1 cellular context compared by ENCODE assay signal in the genomic region with DNA sequence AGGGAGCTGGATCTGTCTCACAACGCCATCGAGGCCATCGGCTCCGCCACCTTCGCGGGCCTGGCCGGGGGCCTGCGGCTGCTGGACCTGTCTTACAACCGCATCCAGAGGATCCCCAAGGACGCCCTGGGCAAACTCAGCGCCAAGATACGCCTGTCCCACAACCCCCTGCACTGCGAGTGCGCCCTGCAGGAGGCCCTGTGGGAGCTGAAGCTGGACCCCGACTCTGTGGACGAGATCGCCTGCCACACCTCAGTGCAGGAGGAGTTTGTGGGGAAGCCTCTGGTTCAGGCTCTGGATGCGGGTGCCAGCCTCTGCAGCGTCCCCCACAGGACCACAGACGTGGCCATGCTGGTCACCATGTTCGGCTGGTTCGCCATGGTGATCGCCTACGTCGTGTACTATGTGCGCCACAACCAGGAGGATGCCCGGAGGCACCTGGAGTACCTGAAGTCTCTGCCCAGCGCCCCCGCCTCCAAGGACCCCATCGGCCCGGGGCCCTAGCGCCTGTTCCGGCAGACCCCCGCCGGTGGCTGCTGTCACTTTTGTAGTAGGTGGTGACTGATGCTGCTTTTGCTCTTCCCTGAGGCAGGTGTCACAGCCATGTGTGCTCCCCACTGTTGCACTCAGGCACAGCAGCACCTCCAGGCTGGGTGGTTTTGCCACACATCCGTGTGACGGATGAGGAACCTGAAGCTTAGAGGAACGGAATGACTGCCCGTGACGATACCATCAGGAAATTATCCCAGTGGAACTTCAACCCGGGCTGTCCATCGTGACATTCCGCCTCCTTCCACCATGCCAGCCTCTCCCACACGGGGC.
A peak's percentile ranks its signal among the peaks of the same experiment; 100 is the strongest.
TF ChIP-seq lines count a peak whose summit lies in the region.

No MANE protein-coding gene starts in this region.

TF ChIP-seq in HepG2, 621 proteins besides CTCF, POLR2A, EP300 and RAD21 (continued from another document):
- TF ChIP-seq ZNF605 (CRISPR knock-in tag; IDR thresholded peaks at IDR 0.05) (no peak), TCF12 (IDR thresholded peaks at IDR 0.05) (no peak), TCF12 (CRISPR knock-in tag; IDR thresholded peaks at IDR 0.05) (no peak), ONECUT2 (CRISPR knock-in tag; IDR thresholded peaks at IDR 0.05) (no peak), ZNF558 (CRISPR knock-in tag; IDR thresholded peaks at IDR 0.05; ENCODE audit: borderline replicate concordance) (0 out of 2 replicates have a peak, but pooled peaks have one; percentile 22), NAIF1 (CRISPR knock-in tag; IDR thresholded peaks at IDR 0.05; ENCODE audit: borderline replicate concordance) (no peak), NBN (conservative IDR thresholded peaks at IDR 0.05) (no peak), HNRNPL (IDR thresholded peaks at IDR 0.05; ENCODE audit: low read depth, low read length) (0 out of 2 replicates have a peak, but pooled peaks have one; percentile 14), AGO1 (IDR thresholded peaks at IDR 0.05; ENCODE audit: low read depth, low read length, poor library complexity, severe bottlenecking) (no peak), ZNF292 (CRISPR knock-in tag; IDR thresholded peaks at IDR 0.05; ENCODE audit: borderline replicate concordance, low read depth) (0 out of 2 replicates have a peak, but pooled peaks have one; percentile 5), BRD4 (CRISPR knock-in tag; IDR thresholded peaks at IDR 0.05) (peak; percentile 14; the same call in 1 of the 2 replicates), ZBTB38 (CRISPR knock-in tag; IDR thresholded peaks at IDR 0.05) (peak; percentile 73), AHR (CRISPR knock-in tag; IDR thresholded peaks at IDR 0.05) (0 out of 2 replicates have a peak, but pooled peaks have one; percentile 14), SAFB2 (CRISPR knock-in tag; IDR thresholded peaks at IDR 0.05; ENCODE audit: borderline replicate concordance, low read depth) (no peak), ZBTB7B (CRISPR knock-in tag; IDR thresholded peaks at IDR 0.05) (no peak), MIER3 (CRISPR knock-in tag; IDR thresholded peaks at IDR 0.05; ENCODE audit: borderline replicate concordance) (no peak), KAT7 (CRISPR knock-in tag; IDR thresholded peaks at IDR 0.05; ENCODE audit: borderline replicate concordance) (no peak), ZNF766 (CRISPR knock-in tag; IDR thresholded peaks at IDR 0.05; ENCODE audit: borderline replicate concordance) (no peak), HOXD1 (CRISPR knock-in tag; IDR thresholded peaks at IDR 0.05) (no peak)
- TF ChIP-seq, protein P1, sequence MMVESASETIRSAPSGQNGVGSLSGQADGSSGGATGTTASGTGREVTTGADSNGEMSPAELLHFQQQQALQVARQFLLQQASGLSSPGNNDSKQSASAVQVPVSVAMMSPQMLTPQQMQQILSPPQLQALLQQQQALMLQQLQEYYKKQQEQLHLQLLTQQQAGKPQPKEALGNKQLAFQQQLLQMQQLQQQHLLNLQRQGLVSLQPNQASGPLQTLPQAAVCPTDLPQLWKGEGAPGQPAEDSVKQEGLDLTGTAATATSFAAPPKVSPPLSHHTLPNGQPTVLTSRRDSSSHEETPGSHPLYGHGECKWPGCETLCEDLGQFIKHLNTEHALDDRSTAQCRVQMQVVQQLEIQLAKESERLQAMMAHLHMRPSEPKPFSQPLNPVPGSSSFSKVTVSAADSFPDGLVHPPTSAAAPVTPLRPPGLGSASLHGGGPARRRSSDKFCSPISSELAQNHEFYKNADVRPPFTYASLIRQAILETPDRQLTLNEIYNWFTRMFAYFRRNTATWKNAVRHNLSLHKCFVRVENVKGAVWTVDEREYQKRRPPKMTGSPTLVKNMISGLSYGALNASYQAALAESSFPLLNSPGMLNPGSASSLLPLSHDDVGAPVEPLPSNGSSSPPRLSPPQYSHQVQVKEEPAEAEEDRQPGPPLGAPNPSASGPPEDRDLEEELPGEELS (CRISPR knock-in tag; IDR thresholded peaks at IDR 0.05) = no peak
- TF ChIP-seq, protein P2, sequence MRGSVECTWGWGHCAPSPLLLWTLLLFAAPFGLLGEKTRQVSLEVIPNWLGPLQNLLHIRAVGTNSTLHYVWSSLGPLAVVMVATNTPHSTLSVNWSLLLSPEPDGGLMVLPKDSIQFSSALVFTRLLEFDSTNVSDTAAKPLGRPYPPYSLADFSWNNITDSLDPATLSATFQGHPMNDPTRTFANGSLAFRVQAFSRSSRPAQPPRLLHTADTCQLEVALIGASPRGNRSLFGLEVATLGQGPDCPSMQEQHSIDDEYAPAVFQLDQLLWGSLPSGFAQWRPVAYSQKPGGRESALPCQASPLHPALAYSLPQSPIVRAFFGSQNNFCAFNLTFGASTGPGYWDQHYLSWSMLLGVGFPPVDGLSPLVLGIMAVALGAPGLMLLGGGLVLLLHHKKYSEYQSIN (CRISPR knock-in tag; IDR thresholded peaks at IDR 0.05; ENCODE audit: borderline replicate concordance) = no peak
- TF ChIP-seq, protein P3, sequence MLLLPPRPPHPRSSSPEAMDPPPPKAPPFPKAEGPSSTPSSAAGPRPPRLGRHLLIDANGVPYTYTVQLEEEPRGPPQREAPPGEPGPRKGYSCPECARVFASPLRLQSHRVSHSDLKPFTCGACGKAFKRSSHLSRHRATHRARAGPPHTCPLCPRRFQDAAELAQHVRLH (CRISPR knock-in tag; IDR thresholded peaks at IDR 0.05; ENCODE audit: borderline replicate concordance, low read depth) = no peak
- TF ChIP-seq, protein P4, sequence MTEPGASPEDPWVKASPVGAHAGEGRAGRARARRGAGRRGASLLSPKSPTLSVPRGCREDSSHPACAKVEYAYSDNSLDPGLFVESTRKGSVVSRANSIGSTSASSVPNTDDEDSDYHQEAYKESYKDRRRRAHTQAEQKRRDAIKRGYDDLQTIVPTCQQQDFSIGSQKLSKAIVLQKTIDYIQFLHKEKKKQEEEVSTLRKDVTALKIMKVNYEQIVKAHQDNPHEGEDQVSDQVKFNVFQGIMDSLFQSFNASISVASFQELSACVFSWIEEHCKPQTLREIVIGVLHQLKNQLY (CRISPR knock-in tag; IDR thresholded peaks at IDR 0.05) = no peak
- TF ChIP-seq, protein P5, sequence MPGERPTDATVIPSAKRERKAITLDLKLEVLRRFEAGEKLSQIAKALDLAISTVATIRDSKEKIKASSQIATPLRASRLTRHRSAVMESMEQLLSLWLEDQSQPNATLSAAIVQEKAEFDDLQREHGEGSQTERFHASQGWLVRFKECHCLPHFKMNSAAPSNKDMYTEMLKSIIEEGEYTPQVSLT (CRISPR knock-in tag; IDR thresholded peaks at IDR 0.05; ENCODE audit: borderline replicate concordance, low read depth) = no peak
- TF ChIP-seq, protein P6, sequence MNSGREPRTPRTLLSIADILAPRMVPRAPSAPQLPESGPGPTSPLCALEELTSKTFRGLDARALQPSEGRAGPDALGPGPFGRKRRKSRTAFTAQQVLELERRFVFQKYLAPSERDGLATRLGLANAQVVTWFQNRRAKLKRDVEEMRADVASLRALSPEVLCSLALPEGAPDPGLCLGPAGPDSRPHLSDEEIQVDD (CRISPR knock-in tag; IDR thresholded peaks at IDR 0.05; ENCODE audit: borderline replicate concordance) = no peak
